In genomic region chr12:102061556-102062418, GRCh38 we compare ENCODE assay signal across 8 cellular contexts.
A peak's percentile ranks its signal among the peaks of the same experiment; 100 is the strongest.
DNase-seq lines count a peak whose midpoint lies in the region; ATAC-seq and TF ChIP-seq lines count a peak whose summit lies in the region.

WASHC3 (minus strand) TSS chr12:102061991; CDS start chr12:102061962, 29 bp downstream.

- DNase-seq in AG09319 (ENCODE audit: extremely low read depth, low read depth) (peak; percentile 79), NCI-H446 treated with DMSO at 0.1 percent for 48 hours (lab: John Stamatoyannopoulos, UW) (peak; percentile 81), cerebellar cortex (ENCODE audit: low spot score) (peak; percentile 97), iris pigment epithelial cell (ENCODE audit: low read depth) (peak; percentile 95)
- peak; percentile 89 to 94 for DNase-seq in stimulated activated CD4-positive, alpha-beta T cell treated with anti-CD3 and anti-CD28 coated beads, Interleukin-12 subunit alpha, Interleukin-12 subunit beta, amount 100 ng/mL, for 24 hours (ENCODE audit: low read depth in 2 of 2)

- peak; percentile 94 for ATAC-seq in GM19035 (IDR thresholded peaks at IDR 0.05; ENCODE audit: unreplicated experiment)
- ATAC-seq in HG03354 (IDR thresholded peaks at IDR 0.05; ENCODE audit: poor library complexity, severe bottlenecking, unreplicated experiment) = peak; percentile 95
- ATAC-seq in activated CD4-positive, CD25-positive, alpha-beta regulatory T cell treated with anti-CD3 and anti-CD28 coated beads, Interleukin-2, amount 50 U/mL, for 24 hours = peak; percentile 86 to 89

- TF ChIP-seq CTCF in AG09319 (IDR thresholded peaks at IDR 0.05; ENCODE audit: low read depth, low read length) = no peak; the same call in 1 of the 2 replicates

Comparison
In these comparisons a context has a peak if more than half of its experiments do, and no peak if none do; other contexts are left out.
1. Peak in every context shown above with its lines: DNase-seq and ATAC-seq.